Comparison of ENCODE assay signal across 1 cellular context in genomic region chr12:65277994-65278575, GRCh38.
A peak's percentile ranks its signal among the peaks of the same experiment; 100 is the strongest.
TF ChIP-seq lines count a peak whose summit lies in the region.

No MANE protein-coding gene starts in this region.

TF ChIP-seq in HEK293, 187 proteins besides CTCF, POLR2A, EP300 and RAD21 (continued from another document):
- peak; percentile 78; the same call in 1 of the 2 replicates for TF ChIP-seq ZNF777 (tag by site-specific recombination; IDR thresholded peaks at IDR 0.05; ENCODE audit: borderline replicate concordance)
- TF ChIP-seq ZNF785 (tag by site-specific recombination; IDR thresholded peaks at IDR 0.05) = 0 out of 2 replicates have a peak, but pooled peaks have one; percentile 20
- no peak for TF ChIP-seq ZNF747 (tag by site-specific recombination; IDR thresholded peaks at IDR 0.05)
- no peak for TF ChIP-seq ELK4 (IDR thresholded peaks at IDR 0.05; ENCODE audit: borderline replicate concordance, low read depth, low read length)
- no peak for TF ChIP-seq ZNF16 (tag by site-specific recombination; IDR thresholded peaks at IDR 0.05; ENCODE audit: low read depth)
- no peak for TF ChIP-seq ZEB2 (tag by site-specific recombination; IDR thresholded peaks at IDR 0.05)
- TF ChIP-seq EGR2 (tag by site-specific recombination; IDR thresholded peaks at IDR 0.05; ENCODE audit: low read depth) = peak; percentile 96
- TF ChIP-seq PRDM6 (tag by site-specific recombination; IDR thresholded peaks at IDR 0.05) = no peak
- no peak for TF ChIP-seq IKZF3 (tag by site-specific recombination; IDR thresholded peaks at IDR 0.05)
- no peak for TF ChIP-seq GLI2 (tag by site-specific recombination; IDR thresholded peaks at IDR 0.05; ENCODE audit: borderline replicate concordance, low read depth)
- no peak for TF ChIP-seq ZNF571 (tag by site-specific recombination; IDR thresholded peaks at IDR 0.05)
- no peak for TF ChIP-seq ZNF24 (tag by site-specific recombination; IDR thresholded peaks at IDR 0.05)
- TF ChIP-seq ZNF549 (tag by site-specific recombination; IDR thresholded peaks at IDR 0.05) = no peak
- no peak for TF ChIP-seq SCRT2 (tag by site-specific recombination; IDR thresholded peaks at IDR 0.05)
- TF ChIP-seq ZBTB6 (tag by site-specific recombination; IDR thresholded peaks at IDR 0.05) = no peak
- 0 out of 2 replicates have a peak, but pooled peaks have one; percentile 8 for TF ChIP-seq ZNF843 (tag by site-specific recombination; IDR thresholded peaks at IDR 0.05)
TF ChIP-seq in HEK293: peak in this region for 16.
